8 cellular contexts compared by ENCODE assay signal in genomic region chr9:214488-215448, GRCh38. TPM values are rescaled to one million over a fixed set of nuclear protein-coding genes. Genes with fewer than 3 reads are reported as not detected.
DNase-seq lines count a peak whose midpoint lies in the region; ATAC-seq lines count a peak whose summit lies in the region.

DOCK8 (plus strand) TSS chr9:214865; CDS start chr9:214977, 112 bp downstream.

- H4K8ac ChIP-seq in mesendoderm (ENCODE audit: low read depth, low read length), result no peak within 1 kb of the TSS

- no peaks in the 10 kb centered on the region for H3K36me3 ChIP-seq in MG63
- no peaks in the 10 kb centered on the region for H3K36me3 ChIP-seq in mesendoderm (ENCODE audit: control insufficient read depth, insufficient read depth, low read length)

- peak within 1 kb of the TSS; percentile 39 for H2BK120ac ChIP-seq in mesendoderm (ENCODE audit: low read depth, low read length)

- H3K9ac ChIP-seq in mesendoderm (ENCODE audit: low read length), result peak within 1 kb of the TSS; percentile 75

- H3K4me3 ChIP-seq in GM08714 (ENCODE audit: low read length) (peak within 1 kb of the TSS; percentile 61; the same call in 1 of the 2 replicates), MG63 (peak within 1 kb of the TSS; percentile 22; the same call in 1 of the 2 replicates), mesendoderm (ENCODE audit: low read length) (peak within 1 kb of the TSS; percentile 32)

- H3K79me2 ChIP-seq in mesendoderm (ENCODE audit: control insufficient read depth, insufficient read depth, low read length), result no peaks in the 10 kb centered on the region

- DNase-seq in MG63, result peak; percentile 15
- DNase-seq in activated CD4-positive, alpha-beta T cell treated with anti-CD3 and anti-CD28 coated beads for 24 hours (ENCODE audit: low read depth in 2 of 2), result peak; percentile 29 to 38
- peak; percentile 73 for DNase-seq in dermis blood vessel endothelial cell
- DNase-seq in mesendoderm, result peak; percentile 80
- DNase-seq in stimulated activated CD8-positive, alpha-beta memory T cell treated with anti-CD3 and anti-CD28 coated beads, Interleukin-4, amount 100 ng/mL, for 1 hour (ENCODE audit: low read depth in 2 of 2, low spot score in 1 of 2), result peak; percentile 15 to 22
- DNase-seq in globus pallidus (ENCODE audit: low spot score), result no peak

- no peak within 1 kb of the TSS for H2BK5ac ChIP-seq in mesendoderm (ENCODE audit: low read length)

- no peak within 1 kb of the TSS for H2AK5ac ChIP-seq in mesendoderm (ENCODE audit: low read length)

- no peak within 1 kb of the TSS for H4K5ac ChIP-seq in mesendoderm (ENCODE audit: low read length)

- H3K18ac ChIP-seq in mesendoderm (ENCODE audit: low read length), result peak within 1 kb of the TSS; percentile 82

- H2BK15ac ChIP-seq in mesendoderm (replicated peaks; ENCODE audit: low read depth), result no peak within 1 kb of the TSS

- no CpG with 5 or more reads among the region's 116 CpGs for WGBS in mesendoderm (ENCODE audit: extremely low coverage, insufficient coverage, low lambda C conversion rate)

- H3K4ac ChIP-seq in mesendoderm (ENCODE audit: low read depth, low read length), result peak within 1 kb of the TSS; percentile 72

- no peak within 1 kb of the TSS for H3K23ac ChIP-seq in mesendoderm (ENCODE audit: low read length)

- peak within 1 kb of the TSS; percentile 29 for H3K27ac ChIP-seq in mesendoderm (ENCODE audit: low read depth, low read length)

- ATAC-seq in GM21786 (IDR thresholded peaks at IDR 0.05; ENCODE audit: unreplicated experiment), result peak; percentile 82

- H3K4me2 ChIP-seq in mesendoderm (ENCODE audit: low read length), result peak within 1 kb of the TSS; percentile 56

- H3K27me3 ChIP-seq in MG63 (no peaks in the 10 kb centered on the region), mesendoderm (ENCODE audit: insufficient read depth, low read length, poor library complexity) (peaks cover 5% of the 10 kb centered on the region)

- H3K4me1 ChIP-seq in mesendoderm (ENCODE audit: control insufficient read depth, low read depth, low read length), result no peaks in the 10 kb centered on the region

- H3K9me3 ChIP-seq in MG63, result no peaks in the 10 kb centered on the region

- no peaks in the 10 kb centered on the region for H3K79me1 ChIP-seq in mesendoderm (ENCODE audit: low read length)

- peak within 1 kb of the TSS; percentile 82 for H3K56ac ChIP-seq in mesendoderm (ENCODE audit: low read length)

RNA-seq across cellular contexts. Expression of gene DOCK8, which starts in this region (rescaled TPM):
- total RNA-seq in MG63 (2014; rRNA removed; shearing (Covaris generic); ENCODE audit: low replicate concordance), result 5.9 and 6.5 TPM in 2 replicates
- 4.4 and 6.8 TPM in 2 replicates for total RNA-seq in dermis blood vessel endothelial cell
- polyA plus RNA-seq in mesendoderm (2013, experiment 1 of 2), result 0.67 TPM
- 0.60 TPM for polyA plus RNA-seq in mesendoderm (2013, experiment 2 of 2)
